12 cellular contexts compared by ENCODE assay signal in the genomic region with DNA sequence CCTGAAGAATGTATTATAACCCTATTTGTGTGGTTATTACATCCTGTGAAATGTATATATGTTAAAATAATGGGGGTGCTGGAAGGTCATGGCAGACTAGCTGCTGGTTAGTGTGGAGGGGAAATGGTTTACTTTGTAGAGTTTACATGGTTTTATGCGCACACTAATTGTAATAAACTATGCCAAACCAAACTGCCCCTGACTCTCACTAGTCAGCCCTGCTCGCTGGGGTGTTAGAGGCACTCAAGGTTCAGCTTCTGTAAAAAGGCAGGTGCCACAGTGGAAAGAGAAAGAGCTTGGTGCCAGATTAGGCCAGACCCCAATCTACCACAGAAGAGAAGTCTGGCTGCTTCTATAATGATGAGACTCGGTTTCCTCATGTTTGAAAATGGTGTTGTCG. TPM values are rescaled to one million over a fixed set of nuclear protein-coding genes. Genes with fewer than 3 reads are reported as not detected.
DNase-seq lines count a peak whose midpoint lies in the region; ATAC-seq and TF ChIP-seq lines count a peak whose summit lies in the region.
"Had no signal": no experiment of that assay in that cellular context is flagged by ENCODE, and none has a peak within 500 bp of the region (broad histone marks: within the 10 kb centered on the region; RNA-seq: fewer than 3 reads in every experiment).

No MANE protein-coding gene starts in this region.

- H3K27me3 ChIP-seq in spleen (replicated peaks in 1 of 7) (peaks cover 0 to 14% (median 0%) of the 10 kb centered on the region in 7 donors), H7 (ENCODE audit: control insufficient read depth, insufficient read depth, low read length) (no peaks in the 10 kb centered on the region), gastroesophageal sphincter (no peaks in the 10 kb centered on the region)

- H3K27ac ChIP-seq in epithelial cell of prostate (peak overlapping the region; percentile 67), spleen (peak overlapping the region in 6 of 8 donors; percentile 6 to 79 (median 54)), gastroesophageal sphincter (no peak overlapping the region)

- no peaks in the 10 kb centered on the region for H3K9me3 ChIP-seq in spleen
- H3K9me3 ChIP-seq in gastroesophageal sphincter = no peaks in the 10 kb centered on the region

- H3K4me1 Mint-ChIP-seq in activated T-cell treated with anti-CD3 and anti-CD28 coated beads, Interleukin-2, amount 50 U/mL, for 72 hours (ENCODE audit: low read depth) = peaks cover 44% of the 10 kb centered on the region
- peaks cover 34% of the 10 kb centered on the region for H3K4me1 Mint-ChIP-seq in T-helper 1 cell treated with Interleukin-12 subunit alpha and Interleukin-12 subunit beta and Interleukin-4 antibody, amounts not matched to agents 30 μg/mL and 1 μg/mL, for 36 hours (ENCODE audit: low read depth)

- H3K36me3 Mint-ChIP-seq in activated T-cell treated with anti-CD3 and anti-CD28 coated beads, Interleukin-2, amount 50 U/mL, for 72 hours (ENCODE audit: insufficient read depth in 2 of 2) = peaks cover 0 to 3% of the 10 kb centered on the region in 2 donors
- peaks cover 3% of the 10 kb centered on the region for H3K36me3 Mint-ChIP-seq in T-helper 1 cell treated with Interleukin-12 subunit alpha and Interleukin-12 subunit beta and Interleukin-4 antibody, amounts not matched to agents 30 μg/mL and 1 μg/mL, for 36 hours (ENCODE audit: low read depth)

- no peaks in the 10 kb centered on the region for H3K9me3 Mint-ChIP-seq in activated T-cell treated with anti-CD3 and anti-CD28 coated beads, Interleukin-2, amount 50 U/mL, for 72 hours
- no peaks in the 10 kb centered on the region for H3K9me3 Mint-ChIP-seq in T-helper 1 cell treated with Interleukin-12 subunit alpha and Interleukin-12 subunit beta and Interleukin-4 antibody, amounts not matched to agents 30 μg/mL and 1 μg/mL, for 36 hours

- WGBS in spleen, 5 donors = 58 to 81% (median 76%) methylated on average over 4 of the region's 4 CpGs
- 96% methylated on average over 4 of the region's 4 CpGs; no CpG with 5 or more reads in 1 of the 2 donors for WGBS in gastroesophageal sphincter (ENCODE audit: low coverage in 1 of 2), 2 donors

- H3K4me3 Mint-ChIP-seq in activated T-cell treated with anti-CD3 and anti-CD28 coated beads, Interleukin-2, amount 50 U/mL, for 72 hours = peak overlapping the region; percentile 82 to 84
- peak overlapping the region; percentile 66 for H3K4me3 Mint-ChIP-seq in T-helper 1 cell treated with Interleukin-12 subunit alpha and Interleukin-12 subunit beta and Interleukin-4 antibody, amounts not matched to agents 30 μg/mL and 1 μg/mL, for 36 hours

- TF ChIP-seq POLR2A in spleen (IDR thresholded peaks at IDR 0.05) (no peak), gastroesophageal sphincter (IDR thresholded peaks at IDR 0.05) (no peak)

- DNase-seq in activated T-cell treated with anti-CD3 and anti-CD28 coated beads, Interleukin-2, amount 50 U/mL, for 72 hours = no peak
- no peak for DNase-seq in activated T-cell treated with anti-CD3 and anti-CD28 coated beads, Interleukin-2, amount 50 U/mL, for 48 hours
- DNase-seq in epithelial cell of prostate (ENCODE audit: low read depth, low spot score) (no peak), spleen (no peak), OCI-M2 (lab: John Stamatoyannopoulos, UW; ENCODE audit: unreplicated experiment) (no peak), H7 (no peak)
- DNase-seq: caudate nucleus, NCI-H187 treated with DMSO at 0.1 percent for 48 hours, T1000 had no signal

- H3K36me3 ChIP-seq in spleen (peaks cover 0 to 19% (median 0%) of the 10 kb centered on the region in 6 donors), H7 (replicated peaks; ENCODE audit: control insufficient read depth, insufficient read depth, low read length) (no peaks in the 10 kb centered on the region), gastroesophageal sphincter (peaks cover 0 to 11% of the 10 kb centered on the region in 2 donors)

- H3K4me1 ChIP-seq in spleen (peaks cover 0 to 40% (median 14%) of the 10 kb centered on the region in 6 donors), gastroesophageal sphincter (peaks cover 0 to 17% (median 3%) of the 10 kb centered on the region in 3 donors)

- no peak for ATAC-seq in activated T-cell treated with anti-CD3 and anti-CD28 coated beads, Interleukin-2, amount 50 U/mL, for 72 hours (replicated peaks in 1 of 2)
- ATAC-seq in gastroesophageal sphincter = no peak
- ATAC-seq: HepG2 had no signal

- TF ChIP-seq EP300 in gastroesophageal sphincter (IDR thresholded peaks at IDR 0.05) = no peak

- H3K4me3 ChIP-seq in spleen (peak overlapping the region in 1 of 8 donors; percentile 71), H7 (ENCODE audit: insufficient read depth, low read depth, low read length) (no peak overlapping the region), gastroesophageal sphincter (no peak overlapping the region)

- H3K27me3 Mint-ChIP-seq in activated T-cell treated with anti-CD3 and anti-CD28 coated beads, Interleukin-2, amount 50 U/mL, for 72 hours (ENCODE audit: low read depth) = peaks cover 17% of the 10 kb centered on the region
- peaks cover 13% of the 10 kb centered on the region for H3K27me3 Mint-ChIP-seq in T-helper 1 cell treated with Interleukin-12 subunit alpha and Interleukin-12 subunit beta and Interleukin-4 antibody, amounts not matched to agents 30 μg/mL and 1 μg/mL, for 36 hours (ENCODE audit: low read depth)

- no peak for TF ChIP-seq CTCF in spleen (IDR thresholded peaks at IDR 0.05 in 8 of 11, conservative IDR thresholded peaks at IDR 0.05 in 3 of 11)
- no peak for TF ChIP-seq CTCF in gastroesophageal sphincter (IDR thresholded peaks at IDR 0.05)

- peak overlapping the region; percentile 87 for H3K27ac Mint-ChIP-seq in activated T-cell treated with anti-CD3 and anti-CD28 coated beads, Interleukin-2, amount 50 U/mL, for 72 hours
- H3K27ac Mint-ChIP-seq in T-helper 1 cell treated with Interleukin-12 subunit alpha and Interleukin-12 subunit beta and Interleukin-4 antibody, amounts not matched to agents 30 μg/mL and 1 μg/mL, for 36 hours = peak overlapping the region; percentile 80

- intact Hi-C loops in spleen (cut with DNase I; ENCODE audit: low total_unique reads) = no loop called here

RNA-seq across cellular contexts. Expression of a gene that starts 52.7 kb away (rescaled TPM):
- 10 to 100 TPM; 16.8 to 20.1 TPM for total RNA-seq in activated T-cell treated with anti-CD3 and anti-CD28 coated beads, Interleukin-2, amount 50 U/mL, for 72 hours
- 10 to 100 TPM; 20.5 to 26.7 (median 22.3) TPM for total RNA-seq in spleen
- polyA plus RNA-seq in spleen = 10 to 100 TPM; 13.5 to 17.3 (median 14.9) TPM
- 17.0 and 19.6 TPM in 2 replicates for total RNA-seq in H7 (2014; rRNA removed; shearing (Covaris generic))
- total RNA-seq in gastroesophageal sphincter = 10 to 100 TPM; 20.5 to 34.1 (median 24.2) TPM

Comparison
In these comparisons a context has a peak if more than half of its experiments do, and no peak if none do; other contexts are left out.
1. H3K27ac ChIP-seq: peak in epithelial cell of prostate (single experiment) and spleen (6 of 8); none in gastroesophageal sphincter (0 of 4).